ENCODE assay signal across 14 cellular contexts in genomic region chr4:101019313-101019712, GRCh38.
DNase-seq lines count a peak whose midpoint lies in the region; ATAC-seq and TF ChIP-seq lines count a peak whose summit lies in the region.
"Had no signal": no experiment of that assay in that cellular context is flagged by ENCODE, and none has a peak within 500 bp of the region (broad histone marks: within the 10 kb centered on the region; RNA-seq: fewer than 3 reads in every experiment).

No MANE protein-coding gene starts in this region.

- peaks cover 10% of the 10 kb centered on the region for H3K36me3 ChIP-seq in neutrophil
- H3K36me3 ChIP-seq: sigmoid colon, uterus had no signal

- peak overlapping the region; percentile 6 for H3K27ac ChIP-seq in neutrophil
- H3K27ac ChIP-seq: coronary artery, sigmoid colon, uterus, VCaP had no signal

- TF ChIP-seq CTCF in neutrophil (IDR thresholded peaks at IDR 0.05), result no peak

- ATAC-seq in activated T-cell treated with anti-CD3 and anti-CD28 coated beads, Interleukin-2, amount 50 U/mL, for 72 hours (replicated peaks in 1 of 2), result no peak
- no peak for ATAC-seq in activated naive CD8-positive, alpha-beta T cell treated with anti-CD3 and anti-CD28 coated beads, Interleukin-2, amount 50 U/mL, for 24 hours

- H3K27me3 Mint-ChIP-seq in activated T-cell treated with anti-CD3 and anti-CD28 coated beads, Interleukin-2, amount 50 U/mL, for 72 hours (ENCODE audit: low read depth), result peaks cover 6% of the 10 kb centered on the region
- peaks cover 2% of the 10 kb centered on the region for H3K27me3 Mint-ChIP-seq in activated naive CD8-positive, alpha-beta T cell treated with anti-CD3 and anti-CD28 coated beads, Interleukin-2, amount 50 U/mL, for 24 hours

- peak overlapping the region; percentile 19 to 73 for H3K4me3 Mint-ChIP-seq in activated T-cell treated with anti-CD3 and anti-CD28 coated beads, Interleukin-2, amount 50 U/mL, for 72 hours
- H3K4me3 Mint-ChIP-seq in activated naive CD8-positive, alpha-beta T cell treated with anti-CD3 and anti-CD28 coated beads, Interleukin-2, amount 50 U/mL, for 24 hours, result no peak overlapping the region

- DNase-seq in activated T-cell treated with anti-CD3 and anti-CD28 coated beads, Interleukin-2, amount 50 U/mL, for 72 hours, result no peak
- DNase-seq in activated T-cell treated with anti-CD3 and anti-CD28 coated beads for 4 hours, result no peak
- peak; percentile 12 for DNase-seq in HT-29 (ENCODE audit: low spot score)
- DNase-seq in activated naive CD8-positive, alpha-beta T cell treated with anti-CD3 and anti-CD28 coated beads, Interleukin-2, amount 50 U/mL, for 24 hours, result no peak
- DNase-seq in retina, result no peak
- no peak for DNase-seq in superior temporal gyrus (ENCODE audit: extremely low spot score)
- no peak for DNase-seq in NCI-H2171 treated with DMSO at 0.1 percent for 48 hours (lab: John Stamatoyannopoulos, UW)
- DNase-seq: NCI-H1436 treated with DMSO at 0.1 percent for 48 hours, SHP77 treated with DMSO at 0.1 percent for 48 hours, sigmoid colon, uterus had no signal

- H3K27ac Mint-ChIP-seq in activated T-cell treated with anti-CD3 and anti-CD28 coated beads, Interleukin-2, amount 50 U/mL, for 72 hours, result peak overlapping the region; percentile 86
- H3K27ac Mint-ChIP-seq in activated naive CD8-positive, alpha-beta T cell treated with anti-CD3 and anti-CD28 coated beads, Interleukin-2, amount 50 U/mL, for 24 hours, result peak overlapping the region; percentile 21

- peaks cover 12 to 21% of the 10 kb centered on the region in 2 experiments for H3K4me1 ChIP-seq in neutrophil (ENCODE audit: control insufficient read depth in 1 of 2, insufficient read depth in 1 of 2, low read depth in 1 of 2, low read length in 1 of 2)
- H3K4me1 ChIP-seq: uterus had no signal

- no peaks in the 10 kb centered on the region for H3K27me3 ChIP-seq in neutrophil
- H3K27me3 ChIP-seq: sigmoid colon, uterus had no signal

- no peak overlapping the region for H3K4me3 ChIP-seq in neutrophil (ENCODE audit: low read depth in 1 of 2, low read length in 1 of 2)
- H3K4me3 ChIP-seq: coronary artery, sigmoid colon, uterus had no signal

- no peaks in the 10 kb centered on the region for H3K9me3 ChIP-seq in neutrophil
- H3K9me3 ChIP-seq: sigmoid colon, uterus had no signal

- H3K9me3 Mint-ChIP-seq in activated T-cell treated with anti-CD3 and anti-CD28 coated beads, Interleukin-2, amount 50 U/mL, for 72 hours, result no peaks in the 10 kb centered on the region
- no peaks in the 10 kb centered on the region for H3K9me3 Mint-ChIP-seq in activated naive CD8-positive, alpha-beta T cell treated with anti-CD3 and anti-CD28 coated beads, Interleukin-2, amount 50 U/mL, for 24 hours

- H3K36me3 Mint-ChIP-seq in activated T-cell treated with anti-CD3 and anti-CD28 coated beads, Interleukin-2, amount 50 U/mL, for 72 hours (ENCODE audit: insufficient read depth in 2 of 2), result peaks cover 0 to 1% of the 10 kb centered on the region in 2 donors
- peaks cover 5% of the 10 kb centered on the region for H3K36me3 Mint-ChIP-seq in activated naive CD8-positive, alpha-beta T cell treated with anti-CD3 and anti-CD28 coated beads, Interleukin-2, amount 50 U/mL, for 24 hours (ENCODE audit: low read depth)

- H3K4me1 Mint-ChIP-seq in activated T-cell treated with anti-CD3 and anti-CD28 coated beads, Interleukin-2, amount 50 U/mL, for 72 hours (ENCODE audit: low read depth), result peaks cover 63% of the 10 kb centered on the region
- peaks cover 74% of the 10 kb centered on the region for H3K4me1 Mint-ChIP-seq in activated naive CD8-positive, alpha-beta T cell treated with anti-CD3 and anti-CD28 coated beads, Interleukin-2, amount 50 U/mL, for 24 hours
